In the genomic region with DNA sequence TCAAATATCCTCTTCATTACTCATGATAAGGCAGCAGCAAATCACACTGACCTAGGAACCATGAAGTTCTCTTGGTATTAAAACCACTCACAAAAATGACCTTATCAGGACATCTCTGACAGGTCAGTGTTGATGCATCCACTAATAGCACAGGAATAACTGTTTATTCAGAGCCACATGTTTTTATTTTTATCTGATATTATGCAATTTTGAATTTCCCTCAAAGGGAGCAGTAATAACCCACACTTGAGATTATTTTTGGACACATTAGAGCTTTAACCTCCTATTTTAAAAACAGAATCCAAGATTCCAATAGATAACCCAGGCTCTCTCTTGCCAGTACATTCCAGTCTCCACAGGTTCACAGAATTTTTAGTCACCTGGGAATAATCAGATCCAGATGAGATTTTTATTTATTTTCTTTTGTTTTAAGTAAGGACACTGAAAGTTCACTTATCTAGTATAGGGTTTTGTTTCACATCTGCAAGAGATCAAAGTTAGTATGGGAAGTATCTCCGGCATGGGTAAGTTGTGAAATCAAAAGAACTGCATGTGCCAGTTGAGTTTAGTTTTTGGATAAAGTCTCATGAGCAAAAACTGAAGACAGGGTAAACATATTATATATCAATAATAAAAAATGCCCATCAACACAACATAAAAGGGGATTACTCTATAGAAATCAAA, we compare ENCODE assay signal across 1 cellular context.
TF ChIP-seq lines count a peak whose summit lies in the region.

No MANE protein-coding gene starts in this region.

TF ChIP-seq in SK-N-SH, 30 proteins besides CTCF, POLR2A, EP300 and RAD21 (continued from another document):
- TF ChIP-seq, protein P1, sequence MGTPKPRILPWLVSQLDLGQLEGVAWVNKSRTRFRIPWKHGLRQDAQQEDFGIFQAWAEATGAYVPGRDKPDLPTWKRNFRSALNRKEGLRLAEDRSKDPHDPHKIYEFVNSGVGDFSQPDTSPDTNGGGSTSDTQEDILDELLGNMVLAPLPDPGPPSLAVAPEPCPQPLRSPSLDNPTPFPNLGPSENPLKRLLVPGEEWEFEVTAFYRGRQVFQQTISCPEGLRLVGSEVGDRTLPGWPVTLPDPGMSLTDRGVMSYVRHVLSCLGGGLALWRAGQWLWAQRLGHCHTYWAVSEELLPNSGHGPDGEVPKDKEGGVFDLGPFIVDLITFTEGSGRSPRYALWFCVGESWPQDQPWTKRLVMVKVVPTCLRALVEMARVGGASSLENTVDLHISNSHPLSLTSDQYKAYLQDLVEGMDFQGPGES (IDR thresholded peaks at IDR 0.05; ENCODE audit: low read depth, low read length) = no peak
- TF ChIP-seq TEAD4 (IDR thresholded peaks at IDR 0.05; ENCODE audit: borderline replicate concordance, insufficient read depth) = 0 out of 2 replicates have a peak, but pooled peaks have one; percentile 66
- TF ChIP-seq NFIC (IDR thresholded peaks at IDR 0.05; ENCODE audit: borderline replicate concordance) = peak; percentile 45
- TF ChIP-seq, protein P2, sequence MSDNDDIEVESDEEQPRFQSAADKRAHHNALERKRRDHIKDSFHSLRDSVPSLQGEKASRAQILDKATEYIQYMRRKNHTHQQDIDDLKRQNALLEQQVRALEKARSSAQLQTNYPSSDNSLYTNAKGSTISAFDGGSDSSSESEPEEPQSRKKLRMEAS (IDR thresholded peaks at IDR 0.05; ENCODE audit: low read depth) = peak; percentile 77
- TF ChIP-seq FOSL2 (IDR thresholded peaks at IDR 0.05; ENCODE audit: borderline replicate concordance, low read depth) = peak; percentile 72; the same call in 1 of the 2 replicates
- no peak for TF ChIP-seq GATA2 (CRISPR knock-in tag; IDR thresholded peaks at IDR 0.05)
- TF ChIP-seq, protein P3, sequence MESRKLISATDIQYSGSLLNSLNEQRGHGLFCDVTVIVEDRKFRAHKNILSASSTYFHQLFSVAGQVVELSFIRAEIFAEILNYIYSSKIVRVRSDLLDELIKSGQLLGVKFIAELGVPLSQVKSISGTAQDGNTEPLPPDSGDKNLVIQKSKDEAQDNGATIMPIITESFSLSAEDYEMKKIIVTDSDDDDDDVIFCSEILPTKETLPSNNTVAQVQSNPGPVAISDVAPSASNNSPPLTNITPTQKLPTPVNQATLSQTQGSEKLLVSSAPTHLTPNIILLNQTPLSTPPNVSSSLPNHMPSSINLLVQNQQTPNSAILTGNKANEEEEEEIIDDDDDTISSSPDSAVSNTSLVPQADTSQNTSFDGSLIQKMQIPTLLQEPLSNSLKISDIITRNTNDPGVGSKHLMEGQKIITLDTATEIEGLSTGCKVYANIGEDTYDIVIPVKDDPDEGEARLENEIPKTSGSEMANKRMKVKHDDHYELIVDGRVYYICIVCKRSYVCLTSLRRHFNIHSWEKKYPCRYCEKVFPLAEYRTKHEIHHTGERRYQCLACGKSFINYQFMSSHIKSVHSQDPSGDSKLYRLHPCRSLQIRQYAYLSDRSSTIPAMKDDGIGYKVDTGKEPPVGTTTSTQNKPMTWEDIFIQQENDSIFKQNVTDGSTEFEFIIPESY (IDR thresholded peaks at IDR 0.05; ENCODE audit: borderline replicate concordance, low read depth) = no peak
- peak; percentile 20; the same call in 1 of the 2 replicates for TF ChIP-seq ELF1 (IDR thresholded peaks at IDR 0.05)
- TF ChIP-seq MXI1 (IDR thresholded peaks at IDR 0.05; ENCODE audit: low read depth, low read length) = no peak
- TF ChIP-seq JUND (IDR thresholded peaks at IDR 0.05) = peak; percentile 86
- TF ChIP-seq CHD2 (IDR thresholded peaks at IDR 0.05; ENCODE audit: low read length, partially characterized antibody) = no peak
- TF ChIP-seq RXRA (IDR thresholded peaks at IDR 0.05; ENCODE audit: borderline replicate concordance, low read depth) = peak; percentile 78; the same call in 1 of the 2 replicates
- TF ChIP-seq SMC3 (IDR thresholded peaks at IDR 0.05; ENCODE audit: low read depth, low read length) = no peak
- no peak for TF ChIP-seq SIN3A (IDR thresholded peaks at IDR 0.05; ENCODE audit: borderline replicate concordance, low read depth, low read length)
- TF ChIP-seq, protein P4, sequence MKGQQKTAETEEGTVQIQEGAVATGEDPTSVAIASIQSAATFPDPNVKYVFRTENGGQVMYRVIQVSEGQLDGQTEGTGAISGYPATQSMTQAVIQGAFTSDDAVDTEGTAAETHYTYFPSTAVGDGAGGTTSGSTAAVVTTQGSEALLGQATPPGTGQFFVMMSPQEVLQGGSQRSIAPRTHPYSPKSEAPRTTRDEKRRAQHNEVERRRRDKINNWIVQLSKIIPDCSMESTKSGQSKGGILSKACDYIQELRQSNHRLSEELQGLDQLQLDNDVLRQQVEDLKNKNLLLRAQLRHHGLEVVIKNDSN (IDR thresholded peaks at IDR 0.05; ENCODE audit: borderline replicate concordance, low read depth) = no peak
- TF ChIP-seq MEF2A (IDR thresholded peaks at IDR 0.05; ENCODE audit: borderline replicate concordance, low read depth) = peak; percentile 92
- TF ChIP-seq POLR2AphosphoS5 (IDR thresholded peaks at IDR 0.05; ENCODE audit: low read depth, low read length) = peak; percentile 65; the same call in 1 of the 2 replicates
- no peak for TF ChIP-seq EZH2phosphoT487 (IDR thresholded peaks at IDR 0.05; ENCODE audit: borderline replicate concordance, low read depth)
- TF ChIP-seq, protein P5, sequence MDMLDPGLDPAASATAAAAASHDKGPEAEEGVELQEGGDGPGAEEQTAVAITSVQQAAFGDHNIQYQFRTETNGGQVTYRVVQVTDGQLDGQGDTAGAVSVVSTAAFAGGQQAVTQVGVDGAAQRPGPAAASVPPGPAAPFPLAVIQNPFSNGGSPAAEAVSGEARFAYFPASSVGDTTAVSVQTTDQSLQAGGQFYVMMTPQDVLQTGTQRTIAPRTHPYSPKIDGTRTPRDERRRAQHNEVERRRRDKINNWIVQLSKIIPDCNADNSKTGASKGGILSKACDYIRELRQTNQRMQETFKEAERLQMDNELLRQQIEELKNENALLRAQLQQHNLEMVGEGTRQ (IDR thresholded peaks at IDR 0.05; ENCODE audit: borderline replicate concordance, low read depth, low read length) = no peak
- TF ChIP-seq TAF1 (IDR thresholded peaks at IDR 0.05; ENCODE audit: borderline replicate concordance, low read depth, low read length) = no peak
